Comparison of ENCODE assay signal across 17 cellular contexts in the genomic region with DNA sequence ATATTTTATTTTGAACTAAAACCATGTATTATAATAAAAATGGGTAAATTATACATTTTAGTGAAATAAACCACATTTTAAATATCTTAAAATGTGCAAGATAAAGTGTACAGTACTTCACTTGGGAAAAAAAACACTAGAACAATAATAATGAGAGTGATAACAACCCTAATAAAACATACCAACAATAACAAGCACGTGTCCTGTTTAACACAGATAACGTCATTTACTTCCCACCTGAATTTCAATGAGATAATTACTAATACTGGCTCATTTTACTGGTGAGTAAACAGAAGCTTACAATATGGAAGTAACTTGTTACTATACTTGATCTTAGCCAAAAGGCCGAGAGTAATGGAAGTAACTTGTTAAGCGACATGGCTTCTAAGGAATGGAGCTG.
"Had no signal": no experiment of that assay in that cellular context is flagged by ENCODE, and none has a peak within 500 bp of the region (broad histone marks: within the 10 kb centered on the region; RNA-seq: fewer than 3 reads in every experiment).

No MANE protein-coding gene starts in this region.

- ATAC-seq: effector memory CD8-positive, alpha-beta T cell; foreskin keratinocyte; heart right ventricle; left cardiac atrium; left lung; left ventricle myocardium superior; lower lobe of right lung; mucosa of descending colon had no signal

- H3K4me3 ChIP-seq: coronary artery, esophagus muscularis mucosa, heart right ventricle, left lung, lower lobe of right lung, mucosa of descending colon had no signal

- H3K27me3 ChIP-seq: esophagus muscularis mucosa, foreskin keratinocyte, heart right ventricle, left lung had no signal

- H3K9me3 ChIP-seq: esophagus muscularis mucosa, heart right ventricle, left lung, lower lobe of right lung, mucosa of descending colon had no signal

- H3K27ac ChIP-seq: coronary artery, esophagus muscularis mucosa, foreskin keratinocyte, heart right ventricle, left lung, lower lobe of right lung had no signal

- H3K4me1 ChIP-seq: esophagus muscularis mucosa, foreskin keratinocyte, left lung, lower lobe of right lung had no signal

- DNase-seq: effector CD8-positive, alpha-beta T cell; effector memory CD8-positive, alpha-beta T cell; endodermal cell; foreskin keratinocyte; glutamatergic neuron; head of caudate nucleus; heart right ventricle; hippocampal formation; left cardiac atrium; left lung; left ventricle myocardium superior; lower lobe of right lung; mesenchymal stem cell; mucosa of descending colon; naive B cell had no signal
